In genomic region chr1:9822897-9823692, GRCh38 we compare ENCODE assay signal across 8 cellular contexts. TPM values are rescaled to one million over a fixed set of nuclear protein-coding genes. Genes with fewer than 3 reads are reported as not detected.
DNase-seq lines count a peak whose midpoint lies in the region; ATAC-seq and TF ChIP-seq lines count a peak whose summit lies in the region.

No MANE protein-coding gene starts in this region.

- H3K9me3 ChIP-seq in heart right ventricle = no peaks in the 10 kb centered on the region

- H3K27ac Mint-ChIP-seq in activated naive CD4-positive, alpha-beta T cell treated with anti-CD3 and anti-CD28 coated beads, Interleukin-2, amount 50 U/mL, for 24 hours = peak overlapping the region; percentile 89

- no peaks in the 10 kb centered on the region for H3K9me3 Mint-ChIP-seq in activated naive CD4-positive, alpha-beta T cell treated with anti-CD3 and anti-CD28 coated beads, Interleukin-2, amount 50 U/mL, for 24 hours

- H3K27ac ChIP-seq in heart right ventricle = peak overlapping the region; percentile 55 to 88 (median 84)

- H3K27me3 ChIP-seq in heart right ventricle = no peaks in the 10 kb centered on the region

- H3K4me3 Mint-ChIP-seq in activated naive CD4-positive, alpha-beta T cell treated with anti-CD3 and anti-CD28 coated beads, Interleukin-2, amount 50 U/mL, for 24 hours = peak overlapping the region; percentile 95

- no peaks in the 10 kb centered on the region for H3K27me3 Mint-ChIP-seq in activated naive CD4-positive, alpha-beta T cell treated with anti-CD3 and anti-CD28 coated beads, Interleukin-2, amount 50 U/mL, for 24 hours

- peak in 7 of 8 donors; percentile 7 to 29 (median 10) for ATAC-seq in heart right ventricle
- no peak for ATAC-seq in HG02884 (IDR thresholded peaks at IDR 0.05; ENCODE audit: unreplicated experiment)

- intact Hi-C loops in heart right ventricle (cut with DNase I) = no loop called here

- peak; percentile 13 for DNase-seq in activated gamma-delta T cell treated with Interleukin-2 at 50 U/mL for 16 hours
- DNase-seq in activated gamma-delta T cell (lab: John Stamatoyannopoulos, UW) = no peak
- peak; percentile 51 for DNase-seq in NCI-H1092 treated with DMSO at 0.1 percent for 48 hours (lab: John Stamatoyannopoulos, UW)
- DNase-seq in heart right ventricle = peak in 1 of 2 donors; percentile 36
- DNase-seq in putamen (ENCODE audit: low spot score) = peak; percentile 59
- DNase-seq in NCI-H2107 treated with DMSO at 0.1 percent for 48 hours (lab: John Stamatoyannopoulos, UW; ENCODE audit: unreplicated experiment) = no peak

- H3K4me3 ChIP-seq in heart right ventricle = peak overlapping the region; percentile 61 to 94 (median 86)

- peaks cover 55% of the 10 kb centered on the region for H3K4me1 Mint-ChIP-seq in activated naive CD4-positive, alpha-beta T cell treated with anti-CD3 and anti-CD28 coated beads, Interleukin-2, amount 50 U/mL, for 24 hours

- H3K4me1 ChIP-seq in heart right ventricle = peaks cover 4 to 41% (median 35%) of the 10 kb centered on the region in 9 donors

- H3K36me3 ChIP-seq in heart right ventricle = no peaks in the 10 kb centered on the region

- WGBS in heart right ventricle, 2 donors = 0% methylated on average over 58 to 71 of the region's 71 CpGs

- no peak for TF ChIP-seq CTCF in heart right ventricle (IDR thresholded peaks at IDR 0.05)

- no peaks in the 10 kb centered on the region for H3K36me3 Mint-ChIP-seq in activated naive CD4-positive, alpha-beta T cell treated with anti-CD3 and anti-CD28 coated beads, Interleukin-2, amount 50 U/mL, for 24 hours

RNA-seq across cellular contexts. Expression of gene CLSTN1, which starts 0.7 kb away (rescaled TPM):
- total RNA-seq in heart right ventricle = 10 to 100 TPM; 41.7 to 79.8 (median 64.2) TPM
- 10 to 100 TPM; 37.1 to 37.4 TPM for polyA plus RNA-seq in heart right ventricle

Comparison
In these comparisons a context has a peak if more than half of its experiments do, and no peak if none do; other contexts are left out.
1. DNase-seq: peak in activated gamma-delta T cell treated with Interleukin-2 at 50 U/mL for 16 hours (single experiment), NCI-H1092 treated with DMSO at 0.1 percent for 48 hours (single experiment) and putamen (single experiment); none in activated gamma-delta T cell (single experiment) and NCI-H2107 treated with DMSO at 0.1 percent for 48 hours (single experiment).